32 cellular contexts compared by ENCODE assay signal in the genomic region with DNA sequence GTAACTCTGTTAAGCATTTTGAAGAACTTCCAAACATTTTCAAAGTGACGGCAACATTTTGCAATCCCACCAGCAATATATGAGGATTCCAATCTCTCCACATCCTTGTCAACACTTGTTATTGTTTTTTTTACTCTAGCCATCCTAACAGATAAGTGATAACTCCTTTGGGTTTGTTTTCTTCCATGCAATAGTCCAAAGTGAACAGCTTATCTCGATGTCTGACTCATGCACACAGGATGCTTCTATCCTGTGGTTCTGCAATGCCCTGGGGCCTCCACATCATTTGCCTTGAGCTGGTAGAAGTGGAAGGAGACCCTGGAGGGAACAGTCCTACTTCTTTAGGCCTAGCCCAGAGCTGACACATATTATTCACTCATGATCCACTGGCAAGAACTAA. TPM values are rescaled to one million over a fixed set of nuclear protein-coding genes. Genes with fewer than 3 reads are reported as not detected.
"Had no signal": no experiment of that assay in that cellular context is flagged by ENCODE, and none has a peak within 500 bp of the region (broad histone marks: within the 10 kb centered on the region; RNA-seq: fewer than 3 reads in every experiment).

No MANE protein-coding gene starts in this region.

- FAIRE-seq: TTC549, urothelium cell line had no signal

- ATAC-seq: activated CD8-positive, alpha-beta T cell treated with anti-CD3 and anti-CD28 coated beads for 36 hours; activated naive CD8-positive, alpha-beta T cell treated with anti-CD3 and anti-CD28 coated beads, Interleukin-2, amount 50 U/mL, for 24 hours; heart right ventricle; left lung; lower lobe of right lung; natural killer cell; right cardiac atrium had no signal

- H3K27me3 ChIP-seq: testis had no signal

- H3K4me1 ChIP-seq: colonic mucosa, heart right ventricle, left lung, lower lobe of right lung, neural progenitor cell, testis had no signal

- H3K9me3 ChIP-seq: colonic mucosa, left lung, lower lobe of right lung, testis, transverse colon had no signal

- H3K27ac ChIP-seq: cardiac muscle cell, colonic mucosa, heart right ventricle, left lung, lower lobe of right lung, neural progenitor cell, spleen, testis, transverse colon had no signal

- H3K4me3 ChIP-seq: cardiac muscle cell, colonic mucosa, heart right ventricle, left lung, lower lobe of right lung, neural progenitor cell, spleen, testis, transverse colon had no signal

- DNase-seq: activated CD4-positive, alpha-beta T cell treated with anti-CD3 and anti-CD28 coated beads for 1 hour; activated CD4-positive, alpha-beta T cell treated with anti-CD3 and anti-CD28 coated beads, Interleukin-2, amount 10 ng/mL, durations not matched to agents 7 days and 5 days; activated CD8-positive, alpha-beta T cell treated with anti-CD3 and anti-CD28 coated beads for 36 hours; activated naive CD8-positive, alpha-beta T cell treated with anti-CD3 and anti-CD28 coated beads, Interleukin-2, amount 50 U/mL, for 24 hours; activated T-cell treated with anti-CD3 and anti-CD28 coated beads, Interleukin-2, amount 50 U/mL, for 48 hours; cerebellar nuclear complex; colonic mucosa; effector memory CD4-positive, alpha-beta T cell; foreskin fibroblast; heart right ventricle; kidney glomerular epithelial cell; left lung; lower lobe of right lung; mesenchymal stem cell; natural killer cell; occipital lobe; posterior cingulate gyrus; right cardiac atrium; stimulated activated naive CD4-positive, alpha-beta T cell treated with Interleukin-2 at 50 U/mL for 16 hours; testis; transverse colon had no signal

- H3K36me3 ChIP-seq: cardiac muscle cell, colonic mucosa, heart right ventricle, left lung, lower lobe of right lung, neural progenitor cell, spleen, transverse colon had no signal

RNA-seq across cellular contexts. Expression of a gene that starts 13.0 kb away (rescaled TPM):
- total RNA-seq: activated CD4-positive, alpha-beta T cell treated with anti-CD3 and anti-CD28 coated beads, Interleukin-2, amount 10 ng/mL, durations not matched to agents 7 days and 5 days; activated CD8-positive, alpha-beta T cell treated with anti-CD3 and anti-CD28 coated beads for 36 hours; activated T-helper 2 cell treated with anti-CD3 and anti-CD28 coated beads, Interferon-gamma antibody, Interleukin-2, Interleukin-4, amounts not matched to agents 10 μg/mL and 5 μg/mL and 100 μg/mL, durations not matched to agents 14 hours and 24 hours and 36 hours; cardiac muscle cell; colonic mucosa; dermis microvascular lymphatic vessel endothelial cell; epithelial cell of proximal tubule; glomerular endothelial cell; heart right ventricle; left lung; lower lobe of right lung; mononuclear cell; natural killer cell; occipital lobe; right cardiac atrium; spleen; T-helper 1 cell treated with Interleukin-12 subunit alpha and Interleukin-12 subunit beta and Interleukin-4 antibody, amounts not matched to agents 30 ng/mL and 1 ng/mL, for 36 hours; transverse colon had no signal
- polyA plus RNA-seq: cardiac muscle cell, heart right ventricle, right cardiac atrium, spleen had no signal
